Comparison of ENCODE assay signal across 1 cellular context in the genomic region with DNA sequence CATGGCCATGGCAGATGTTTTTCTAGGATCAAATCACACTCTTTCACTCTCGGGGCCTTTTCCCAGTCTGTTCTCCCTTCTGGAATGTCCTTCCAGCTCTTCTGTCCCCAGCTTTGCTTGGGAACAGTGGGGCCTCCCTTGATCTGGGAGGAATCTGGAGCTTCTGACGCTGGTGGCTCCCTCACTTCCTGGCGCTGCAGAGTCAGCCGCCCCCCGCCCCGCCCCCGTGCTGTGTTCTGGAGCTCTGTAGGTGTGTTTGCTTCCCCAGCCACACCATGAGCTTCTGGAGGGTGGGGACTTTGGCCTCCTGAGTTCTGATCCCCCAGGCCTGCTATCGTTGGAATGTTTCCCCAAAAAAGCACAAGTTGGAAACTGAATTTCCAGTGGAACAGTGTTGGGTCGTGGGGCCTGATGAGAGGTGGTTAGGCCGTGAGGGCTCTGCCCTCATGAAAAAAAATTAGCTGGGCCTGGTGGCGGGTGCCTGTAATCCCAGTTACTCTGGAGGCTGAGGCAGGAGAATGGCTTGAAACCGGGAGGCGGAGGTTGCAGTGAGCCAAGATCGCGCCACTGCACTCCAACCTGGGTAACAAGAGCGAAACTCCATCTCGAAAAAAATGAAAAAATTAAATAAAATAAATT.
TF ChIP-seq lines count a peak whose summit lies in the region.

No MANE protein-coding gene starts in this region.

TF ChIP-seq in HepG2, 621 proteins besides CTCF, POLR2A, EP300 and RAD21 (continued from another document and continues in another):
- TF ChIP-seq, protein P1, sequence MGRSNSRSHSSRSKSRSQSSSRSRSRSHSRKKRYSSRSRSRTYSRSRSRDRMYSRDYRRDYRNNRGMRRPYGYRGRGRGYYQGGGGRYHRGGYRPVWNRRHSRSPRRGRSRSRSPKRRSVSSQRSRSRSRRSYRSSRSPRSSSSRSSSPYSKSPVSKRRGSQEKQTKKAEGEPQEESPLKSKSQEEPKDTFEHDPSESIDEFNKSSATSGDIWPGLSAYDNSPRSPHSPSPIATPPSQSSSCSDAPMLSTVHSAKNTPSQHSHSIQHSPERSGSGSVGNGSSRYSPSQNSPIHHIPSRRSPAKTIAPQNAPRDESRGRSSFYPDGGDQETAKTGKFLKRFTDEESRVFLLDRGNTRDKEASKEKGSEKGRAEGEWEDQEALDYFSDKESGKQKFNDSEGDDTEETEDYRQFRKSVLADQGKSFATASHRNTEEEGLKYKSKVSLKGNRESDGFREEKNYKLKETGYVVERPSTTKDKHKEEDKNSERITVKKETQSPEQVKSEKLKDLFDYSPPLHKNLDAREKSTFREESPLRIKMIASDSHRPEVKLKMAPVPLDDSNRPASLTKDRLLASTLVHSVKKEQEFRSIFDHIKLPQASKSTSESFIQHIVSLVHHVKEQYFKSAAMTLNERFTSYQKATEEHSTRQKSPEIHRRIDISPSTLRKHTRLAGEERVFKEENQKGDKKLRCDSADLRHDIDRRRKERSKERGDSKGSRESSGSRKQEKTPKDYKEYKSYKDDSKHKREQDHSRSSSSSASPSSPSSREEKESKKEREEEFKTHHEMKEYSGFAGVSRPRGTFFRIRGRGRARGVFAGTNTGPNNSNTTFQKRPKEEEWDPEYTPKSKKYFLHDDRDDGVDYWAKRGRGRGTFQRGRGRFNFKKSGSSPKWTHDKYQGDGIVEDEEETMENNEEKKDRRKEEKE (IDR thresholded peaks at IDR 0.05) = no peak
- no peak for TF ChIP-seq DR1 (CRISPR knock-in tag; IDR thresholded peaks at IDR 0.05)
- no peak for TF ChIP-seq SRY (CRISPR knock-in tag; IDR thresholded peaks at IDR 0.05)
- no peak for TF ChIP-seq GATAD1 (CRISPR knock-in tag; IDR thresholded peaks at IDR 0.05)
- TF ChIP-seq YY1 (IDR thresholded peaks at IDR 0.05; ENCODE audit: insufficient read depth, insufficient replicate concordance, low read depth, low read length) = peak; percentile 47
- no peak for TF ChIP-seq ZNF253 (CRISPR knock-in tag; IDR thresholded peaks at IDR 0.05; ENCODE audit: borderline replicate concordance)
- no peak for TF ChIP-seq SMAD3 (CRISPR knock-in tag; IDR thresholded peaks at IDR 0.05)
- TF ChIP-seq, protein P2, sequence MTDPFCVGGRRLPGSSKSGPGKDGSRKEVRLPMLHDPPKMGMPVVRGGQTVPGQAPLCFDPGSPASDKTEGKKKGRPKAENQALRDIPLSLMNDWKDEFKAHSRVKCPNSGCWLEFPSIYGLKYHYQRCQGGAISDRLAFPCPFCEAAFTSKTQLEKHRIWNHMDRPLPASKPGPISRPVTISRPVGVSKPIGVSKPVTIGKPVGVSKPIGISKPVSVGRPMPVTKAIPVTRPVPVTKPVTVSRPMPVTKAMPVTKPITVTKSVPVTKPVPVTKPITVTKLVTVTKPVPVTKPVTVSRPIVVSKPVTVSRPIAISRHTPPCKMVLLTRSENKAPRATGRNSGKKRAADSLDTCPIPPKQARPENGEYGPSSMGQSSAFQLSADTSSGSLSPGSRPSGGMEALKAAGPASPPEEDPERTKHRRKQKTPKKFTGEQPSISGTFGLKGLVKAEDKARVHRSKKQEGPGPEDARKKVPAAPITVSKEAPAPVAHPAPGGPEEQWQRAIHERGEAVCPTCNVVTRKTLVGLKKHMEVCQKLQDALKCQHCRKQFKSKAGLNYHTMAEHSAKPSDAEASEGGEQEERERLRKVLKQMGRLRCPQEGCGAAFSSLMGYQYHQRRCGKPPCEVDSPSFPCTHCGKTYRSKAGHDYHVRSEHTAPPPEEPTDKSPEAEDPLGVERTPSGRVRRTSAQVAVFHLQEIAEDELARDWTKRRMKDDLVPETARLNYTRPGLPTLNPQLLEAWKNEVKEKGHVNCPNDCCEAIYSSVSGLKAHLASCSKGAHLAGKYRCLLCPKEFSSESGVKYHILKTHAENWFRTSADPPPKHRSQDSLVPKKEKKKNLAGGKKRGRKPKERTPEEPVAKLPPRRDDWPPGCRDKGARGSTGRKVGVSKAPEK (CRISPR knock-in tag; IDR thresholded peaks at IDR 0.05; ENCODE audit: borderline replicate concordance) = no peak
- no peak for TF ChIP-seq ZFP41 (CRISPR knock-in tag; IDR thresholded peaks at IDR 0.05; ENCODE audit: borderline replicate concordance)
- TF ChIP-seq, protein P3, sequence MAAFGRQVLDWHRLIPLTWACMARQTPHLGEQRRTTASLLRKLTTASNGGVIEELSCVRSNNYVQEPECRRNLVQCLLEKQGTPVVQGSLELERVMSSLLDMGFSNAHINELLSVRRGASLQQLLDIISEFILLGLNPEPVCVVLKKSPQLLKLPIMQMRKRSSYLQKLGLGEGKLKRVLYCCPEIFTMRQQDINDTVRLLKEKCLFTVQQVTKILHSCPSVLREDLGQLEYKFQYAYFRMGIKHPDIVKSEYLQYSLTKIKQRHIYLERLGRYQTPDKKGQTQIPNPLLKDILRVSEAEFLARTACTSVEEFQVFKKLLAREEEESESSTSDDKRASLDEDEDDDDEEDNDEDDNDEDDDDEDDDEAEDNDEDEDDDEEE (CRISPR knock-in tag; IDR thresholded peaks at IDR 0.05) = no peak
- peak; percentile 94 for TF ChIP-seq POLR2AphosphoS5 (IDR thresholded peaks at IDR 0.05; ENCODE audit: low read depth, low read length)
- no peak for TF ChIP-seq ZNF652 (CRISPR knock-in tag; IDR thresholded peaks at IDR 0.05; ENCODE audit: borderline replicate concordance, low read depth)
- no peak for TF ChIP-seq ZNF572 (CRISPR knock-in tag; IDR thresholded peaks at IDR 0.05)
- TF ChIP-seq ZNF496 (CRISPR knock-in tag; IDR thresholded peaks at IDR 0.05; ENCODE audit: insufficient replicate concordance) = no peak
- TF ChIP-seq ZC3H13 (CRISPR knock-in tag; IDR thresholded peaks at IDR 0.05) = no peak; the same call in 1 of the 2 replicates
- TF ChIP-seq, protein P4, sequence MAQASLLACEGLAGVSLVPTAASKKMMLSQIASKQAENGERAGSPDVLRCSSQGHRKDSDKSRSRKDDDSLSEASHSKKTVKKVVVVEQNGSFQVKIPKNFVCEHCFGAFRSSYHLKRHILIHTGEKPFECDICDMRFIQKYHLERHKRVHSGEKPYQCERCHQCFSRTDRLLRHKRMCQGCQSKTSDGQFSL (CRISPR knock-in tag; IDR thresholded peaks at IDR 0.05) = no peak
- peak; percentile 74; the same call in 1 of the 2 replicates for TF ChIP-seq NFKB2 (CRISPR knock-in tag; IDR thresholded peaks at IDR 0.05; ENCODE audit: borderline replicate concordance)
- TF ChIP-seq DNMT1 (CRISPR knock-in tag; IDR thresholded peaks at IDR 0.05) = no peak
- TF ChIP-seq, protein P5, sequence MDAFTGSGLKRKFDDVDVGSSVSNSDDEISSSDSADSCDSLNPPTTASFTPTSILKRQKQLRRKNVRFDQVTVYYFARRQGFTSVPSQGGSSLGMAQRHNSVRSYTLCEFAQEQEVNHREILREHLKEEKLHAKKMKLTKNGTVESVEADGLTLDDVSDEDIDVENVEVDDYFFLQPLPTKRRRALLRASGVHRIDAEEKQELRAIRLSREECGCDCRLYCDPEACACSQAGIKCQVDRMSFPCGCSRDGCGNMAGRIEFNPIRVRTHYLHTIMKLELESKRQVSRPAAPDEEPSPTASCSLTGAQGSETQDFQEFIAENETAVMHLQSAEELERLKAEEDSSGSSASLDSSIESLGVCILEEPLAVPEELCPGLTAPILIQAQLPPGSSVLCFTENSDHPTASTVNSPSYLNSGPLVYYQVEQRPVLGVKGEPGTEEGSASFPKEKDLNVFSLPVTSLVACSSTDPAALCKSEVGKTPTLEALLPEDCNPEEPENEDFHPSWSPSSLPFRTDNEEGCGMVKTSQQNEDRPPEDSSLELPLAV (CRISPR knock-in tag; conservative IDR thresholded peaks at IDR 0.05; ENCODE audit: low read depth) = no peak
- TF ChIP-seq SMARCE1 (IDR thresholded peaks at IDR 0.05; ENCODE audit: borderline replicate concordance) = no peak
- no peak for TF ChIP-seq IKZF4 (CRISPR knock-in tag; IDR thresholded peaks at IDR 0.05; ENCODE audit: borderline replicate concordance, low read depth, not compliant biosample characterization)
- TF ChIP-seq ZNF232 (CRISPR knock-in tag; IDR thresholded peaks at IDR 0.05; ENCODE audit: borderline replicate concordance) = no peak
- TF ChIP-seq ZNF788 (CRISPR knock-in tag; IDR thresholded peaks at IDR 0.05; ENCODE audit: borderline replicate concordance) = no peak
- TF ChIP-seq, protein P6, sequence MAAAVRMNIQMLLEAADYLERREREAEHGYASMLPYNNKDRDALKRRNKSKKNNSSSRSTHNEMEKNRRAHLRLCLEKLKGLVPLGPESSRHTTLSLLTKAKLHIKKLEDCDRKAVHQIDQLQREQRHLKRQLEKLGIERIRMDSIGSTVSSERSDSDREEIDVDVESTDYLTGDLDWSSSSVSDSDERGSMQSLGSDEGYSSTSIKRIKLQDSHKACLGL (CRISPR knock-in tag; IDR thresholded peaks at IDR 0.05) = no peak
- no peak for TF ChIP-seq SALL2 (CRISPR knock-in tag; IDR thresholded peaks at IDR 0.05)
- TF ChIP-seq ZSCAN25 (CRISPR knock-in tag; IDR thresholded peaks at IDR 0.05) = no peak; the same call in 1 of the 2 replicates
- TF ChIP-seq, protein P7, sequence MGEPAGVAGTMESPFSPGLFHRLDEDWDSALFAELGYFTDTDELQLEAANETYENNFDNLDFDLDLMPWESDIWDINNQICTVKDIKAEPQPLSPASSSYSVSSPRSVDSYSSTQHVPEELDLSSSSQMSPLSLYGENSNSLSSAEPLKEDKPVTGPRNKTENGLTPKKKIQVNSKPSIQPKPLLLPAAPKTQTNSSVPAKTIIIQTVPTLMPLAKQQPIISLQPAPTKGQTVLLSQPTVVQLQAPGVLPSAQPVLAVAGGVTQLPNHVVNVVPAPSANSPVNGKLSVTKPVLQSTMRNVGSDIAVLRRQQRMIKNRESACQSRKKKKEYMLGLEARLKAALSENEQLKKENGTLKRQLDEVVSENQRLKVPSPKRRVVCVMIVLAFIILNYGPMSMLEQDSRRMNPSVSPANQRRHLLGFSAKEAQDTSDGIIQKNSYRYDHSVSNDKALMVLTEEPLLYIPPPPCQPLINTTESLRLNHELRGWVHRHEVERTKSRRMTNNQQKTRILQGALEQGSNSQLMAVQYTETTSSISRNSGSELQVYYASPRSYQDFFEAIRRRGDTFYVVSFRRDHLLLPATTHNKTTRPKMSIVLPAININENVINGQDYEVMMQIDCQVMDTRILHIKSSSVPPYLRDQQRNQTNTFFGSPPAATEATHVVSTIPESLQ (CRISPR knock-in tag; conservative IDR thresholded peaks at IDR 0.05) = no peak
- no peak for TF ChIP-seq ZNF547 (CRISPR knock-in tag; IDR thresholded peaks at IDR 0.05)
- TF ChIP-seq MZF1 (CRISPR knock-in tag; IDR thresholded peaks at IDR 0.05; ENCODE audit: borderline replicate concordance) = no peak
- TF ChIP-seq, protein P8, sequence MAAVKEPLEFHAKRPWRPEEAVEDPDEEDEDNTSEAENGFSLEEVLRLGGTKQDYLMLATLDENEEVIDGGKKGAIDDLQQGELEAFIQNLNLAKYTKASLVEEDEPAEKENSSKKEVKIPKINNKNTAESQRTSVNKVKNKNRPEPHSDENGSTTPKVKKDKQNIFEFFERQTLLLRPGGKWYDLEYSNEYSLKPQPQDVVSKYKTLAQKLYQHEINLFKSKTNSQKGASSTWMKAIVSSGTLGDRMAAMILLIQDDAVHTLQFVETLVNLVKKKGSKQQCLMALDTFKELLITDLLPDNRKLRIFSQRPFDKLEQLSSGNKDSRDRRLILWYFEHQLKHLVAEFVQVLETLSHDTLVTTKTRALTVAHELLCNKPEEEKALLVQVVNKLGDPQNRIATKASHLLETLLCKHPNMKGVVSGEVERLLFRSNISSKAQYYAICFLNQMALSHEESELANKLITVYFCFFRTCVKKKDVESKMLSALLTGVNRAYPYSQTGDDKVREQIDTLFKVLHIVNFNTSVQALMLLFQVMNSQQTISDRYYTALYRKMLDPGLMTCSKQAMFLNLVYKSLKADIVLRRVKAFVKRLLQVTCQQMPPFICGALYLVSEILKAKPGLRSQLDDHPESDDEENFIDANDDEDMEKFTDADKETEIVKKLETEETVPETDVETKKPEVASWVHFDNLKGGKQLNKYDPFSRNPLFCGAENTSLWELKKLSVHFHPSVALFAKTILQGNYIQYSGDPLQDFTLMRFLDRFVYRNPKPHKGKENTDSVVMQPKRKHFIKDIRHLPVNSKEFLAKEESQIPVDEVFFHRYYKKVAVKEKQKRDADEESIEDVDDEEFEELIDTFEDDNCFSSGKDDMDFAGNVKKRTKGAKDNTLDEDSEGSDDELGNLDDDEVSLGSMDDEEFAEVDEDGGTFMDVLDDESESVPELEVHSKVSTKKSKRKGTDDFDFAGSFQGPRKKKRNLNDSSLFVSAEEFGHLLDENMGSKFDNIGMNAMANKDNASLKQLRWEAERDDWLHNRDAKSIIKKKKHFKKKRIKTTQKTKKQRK (IDR thresholded peaks at IDR 0.05; ENCODE audit: low read length) = no peak
- 0 out of 2 replicates have a peak, but pooled peaks have one; percentile 47 for TF ChIP-seq KDM1A (CRISPR knock-in tag; IDR thresholded peaks at IDR 0.05)
- TF ChIP-seq ZNF44 (CRISPR knock-in tag; IDR thresholded peaks at IDR 0.05) = no peak
- TF ChIP-seq ZNF460 (CRISPR knock-in tag; IDR thresholded peaks at IDR 0.05; ENCODE audit: borderline replicate concordance) = peak; percentile 25; the same call in 1 of the 2 replicates
- TF ChIP-seq ZNF777 (CRISPR knock-in tag; IDR thresholded peaks at IDR 0.05) = no peak
- TF ChIP-seq ZNF382 (CRISPR knock-in tag; IDR thresholded peaks at IDR 0.05; ENCODE audit: borderline replicate concordance) = no peak
- no peak for TF ChIP-seq REXO4 (CRISPR knock-in tag; IDR thresholded peaks at IDR 0.05; ENCODE audit: borderline replicate concordance)
- peak; percentile 51; the same call in 1 of the 2 replicates for TF ChIP-seq ZNF430 (CRISPR knock-in tag; IDR thresholded peaks at IDR 0.05)
- TF ChIP-seq, protein P9, sequence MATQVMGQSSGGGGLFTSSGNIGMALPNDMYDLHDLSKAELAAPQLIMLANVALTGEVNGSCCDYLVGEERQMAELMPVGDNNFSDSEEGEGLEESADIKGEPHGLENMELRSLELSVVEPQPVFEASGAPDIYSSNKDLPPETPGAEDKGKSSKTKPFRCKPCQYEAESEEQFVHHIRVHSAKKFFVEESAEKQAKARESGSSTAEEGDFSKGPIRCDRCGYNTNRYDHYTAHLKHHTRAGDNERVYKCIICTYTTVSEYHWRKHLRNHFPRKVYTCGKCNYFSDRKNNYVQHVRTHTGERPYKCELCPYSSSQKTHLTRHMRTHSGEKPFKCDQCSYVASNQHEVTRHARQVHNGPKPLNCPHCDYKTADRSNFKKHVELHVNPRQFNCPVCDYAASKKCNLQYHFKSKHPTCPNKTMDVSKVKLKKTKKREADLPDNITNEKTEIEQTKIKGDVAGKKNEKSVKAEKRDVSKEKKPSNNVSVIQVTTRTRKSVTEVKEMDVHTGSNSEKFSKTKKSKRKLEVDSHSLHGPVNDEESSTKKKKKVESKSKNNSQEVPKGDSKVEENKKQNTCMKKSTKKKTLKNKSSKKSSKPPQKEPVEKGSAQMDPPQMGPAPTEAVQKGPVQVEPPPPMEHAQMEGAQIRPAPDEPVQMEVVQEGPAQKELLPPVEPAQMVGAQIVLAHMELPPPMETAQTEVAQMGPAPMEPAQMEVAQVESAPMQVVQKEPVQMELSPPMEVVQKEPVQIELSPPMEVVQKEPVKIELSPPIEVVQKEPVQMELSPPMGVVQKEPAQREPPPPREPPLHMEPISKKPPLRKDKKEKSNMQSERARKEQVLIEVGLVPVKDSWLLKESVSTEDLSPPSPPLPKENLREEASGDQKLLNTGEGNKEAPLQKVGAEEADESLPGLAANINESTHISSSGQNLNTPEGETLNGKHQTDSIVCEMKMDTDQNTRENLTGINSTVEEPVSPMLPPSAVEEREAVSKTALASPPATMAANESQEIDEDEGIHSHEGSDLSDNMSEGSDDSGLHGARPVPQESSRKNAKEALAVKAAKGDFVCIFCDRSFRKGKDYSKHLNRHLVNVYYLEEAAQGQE (IDR thresholded peaks at IDR 0.05; ENCODE audit: borderline replicate concordance in 1 of 2, low read depth in 1 of 2, low read length in 2 of 2) = no peak
- TF ChIP-seq GTF2F1 (IDR thresholded peaks at IDR 0.05; ENCODE audit: low read length) = no peak
- TF ChIP-seq SSRP1 (CRISPR knock-in tag; IDR thresholded peaks at IDR 0.05) = no peak
